In the genomic region with DNA sequence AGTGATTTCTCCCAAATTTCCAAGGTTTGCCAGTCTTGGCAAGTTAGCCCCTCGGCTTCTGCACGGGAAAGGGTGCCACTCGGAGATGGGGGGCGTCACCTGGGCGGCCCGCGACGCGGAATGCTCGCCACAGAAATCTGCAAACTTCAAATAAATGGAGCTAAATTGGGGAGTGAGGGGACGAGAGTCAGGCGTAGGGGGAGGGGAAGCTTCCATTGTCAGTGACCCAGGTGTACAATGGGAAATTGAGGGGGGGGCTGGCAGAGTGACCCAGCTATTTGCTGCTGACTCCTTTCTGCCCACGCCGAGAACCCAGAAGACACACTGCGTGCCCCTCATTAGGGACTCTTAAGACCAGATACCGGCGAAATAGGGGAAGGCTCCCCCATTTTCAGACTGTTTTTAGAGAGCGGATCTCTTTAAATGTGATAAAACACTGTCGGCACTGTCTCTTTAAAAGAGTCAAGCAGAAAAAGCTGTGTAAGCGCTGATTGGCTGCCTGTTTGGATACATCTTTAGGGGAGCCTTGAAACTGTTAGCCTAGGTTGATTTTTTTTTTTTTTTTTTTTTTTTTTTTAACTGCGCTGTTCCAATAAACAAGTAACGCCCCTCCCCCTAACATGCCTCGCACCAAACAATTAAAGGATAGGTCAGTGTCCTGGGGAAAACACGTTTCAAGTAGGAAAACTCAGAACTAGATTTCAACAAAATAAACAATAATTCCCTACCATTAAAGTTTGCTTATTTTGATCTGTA, we compare ENCODE assay signal across 1 cellular context.
TF ChIP-seq lines count a peak whose summit lies in the region.

No MANE protein-coding gene starts in this region.

TF ChIP-seq in HepG2, 621 proteins besides CTCF, POLR2A, EP300 and RAD21 (continued from another document and continues in another):
- TF ChIP-seq TRAFD1 (CRISPR knock-in tag; IDR thresholded peaks at IDR 0.05; ENCODE audit: borderline replicate concordance) (no peak), ZNF33B (CRISPR knock-in tag; IDR thresholded peaks at IDR 0.05) (no peak), HNF4G (IDR thresholded peaks at IDR 0.05; ENCODE audit: borderline replicate concordance, low read depth, low read length) (peak; percentile 25; the same call in 1 of the 2 replicates), HNF4G (CRISPR knock-in tag; IDR thresholded peaks at IDR 0.05; ENCODE audit: borderline replicate concordance, low read depth) (no peak), NCOR1 (IDR thresholded peaks at IDR 0.05; ENCODE audit: borderline replicate concordance, low read length) (peak; percentile 57; the same call in 1 of the 2 replicates), GATA4 (IDR thresholded peaks at IDR 0.05; ENCODE audit: borderline replicate concordance, low read depth) (no peak), SATB2 (CRISPR knock-in tag; IDR thresholded peaks at IDR 0.05) (no peak), RORA (CRISPR knock-in tag; IDR thresholded peaks at IDR 0.05) (0 out of 2 replicates have a peak, but pooled peaks have one; percentile 36), GABPA (IDR thresholded peaks at IDR 0.05; ENCODE audit: low read depth, low read length) (no peak), GABPA (CRISPR knock-in tag; IDR thresholded peaks at IDR 0.05; ENCODE audit: low read depth) (peak; percentile 64; the same call in 1 of the 2 replicates), JUND (CRISPR knock-in tag; IDR thresholded peaks at IDR 0.05) (no peak), EHMT2 (IDR thresholded peaks at IDR 0.05; ENCODE audit: borderline replicate concordance, low read depth, low read length) (no peak), ATF5 (CRISPR knock-in tag; IDR thresholded peaks at IDR 0.05; ENCODE audit: low read depth) (no peak), HMGXB3 (CRISPR knock-in tag; IDR thresholded peaks at IDR 0.05; ENCODE audit: borderline replicate concordance) (no peak; the same call in 1 of the 2 replicates), BORCS8-MEF2B (CRISPR knock-in tag; IDR thresholded peaks at IDR 0.05) (no peak), BCL6 (CRISPR knock-in tag; IDR thresholded peaks at IDR 0.05) (no peak), SMC3 (IDR thresholded peaks at IDR 0.05; ENCODE audit: low read length) (peak; percentile 23; the same call in 1 of the 2 replicates), ZNF766 (CRISPR knock-in tag; IDR thresholded peaks at IDR 0.05; ENCODE audit: borderline replicate concordance) (no peak), ELF3 (CRISPR knock-in tag; IDR thresholded peaks at IDR 0.05) (peak; percentile 51; the same call in 1 of the 2 replicates), ISL2 (CRISPR knock-in tag; IDR thresholded peaks at IDR 0.05) (0 out of 2 replicates have a peak, but pooled peaks have one; percentile 15), IRF2 (CRISPR knock-in tag; IDR thresholded peaks at IDR 0.05) (peak; percentile 42; the same call in 1 of the 2 replicates), GMEB1 (CRISPR knock-in tag; IDR thresholded peaks at IDR 0.05; ENCODE audit: borderline replicate concordance) (0 out of 2 replicates have a peak, but pooled peaks have one; percentile 14), ZNF121 (CRISPR knock-in tag; IDR thresholded peaks at IDR 0.05) (no peak), RBAK (CRISPR knock-in tag; IDR thresholded peaks at IDR 0.05) (no peak), ZNF737 (CRISPR knock-in tag; IDR thresholded peaks at IDR 0.05; ENCODE audit: borderline replicate concordance) (no peak), HDAC1 (CRISPR knock-in tag; IDR thresholded peaks at IDR 0.05) (0 out of 2 replicates have a peak, but pooled peaks have one; percentile 12)
- TF ChIP-seq, protein P1, sequence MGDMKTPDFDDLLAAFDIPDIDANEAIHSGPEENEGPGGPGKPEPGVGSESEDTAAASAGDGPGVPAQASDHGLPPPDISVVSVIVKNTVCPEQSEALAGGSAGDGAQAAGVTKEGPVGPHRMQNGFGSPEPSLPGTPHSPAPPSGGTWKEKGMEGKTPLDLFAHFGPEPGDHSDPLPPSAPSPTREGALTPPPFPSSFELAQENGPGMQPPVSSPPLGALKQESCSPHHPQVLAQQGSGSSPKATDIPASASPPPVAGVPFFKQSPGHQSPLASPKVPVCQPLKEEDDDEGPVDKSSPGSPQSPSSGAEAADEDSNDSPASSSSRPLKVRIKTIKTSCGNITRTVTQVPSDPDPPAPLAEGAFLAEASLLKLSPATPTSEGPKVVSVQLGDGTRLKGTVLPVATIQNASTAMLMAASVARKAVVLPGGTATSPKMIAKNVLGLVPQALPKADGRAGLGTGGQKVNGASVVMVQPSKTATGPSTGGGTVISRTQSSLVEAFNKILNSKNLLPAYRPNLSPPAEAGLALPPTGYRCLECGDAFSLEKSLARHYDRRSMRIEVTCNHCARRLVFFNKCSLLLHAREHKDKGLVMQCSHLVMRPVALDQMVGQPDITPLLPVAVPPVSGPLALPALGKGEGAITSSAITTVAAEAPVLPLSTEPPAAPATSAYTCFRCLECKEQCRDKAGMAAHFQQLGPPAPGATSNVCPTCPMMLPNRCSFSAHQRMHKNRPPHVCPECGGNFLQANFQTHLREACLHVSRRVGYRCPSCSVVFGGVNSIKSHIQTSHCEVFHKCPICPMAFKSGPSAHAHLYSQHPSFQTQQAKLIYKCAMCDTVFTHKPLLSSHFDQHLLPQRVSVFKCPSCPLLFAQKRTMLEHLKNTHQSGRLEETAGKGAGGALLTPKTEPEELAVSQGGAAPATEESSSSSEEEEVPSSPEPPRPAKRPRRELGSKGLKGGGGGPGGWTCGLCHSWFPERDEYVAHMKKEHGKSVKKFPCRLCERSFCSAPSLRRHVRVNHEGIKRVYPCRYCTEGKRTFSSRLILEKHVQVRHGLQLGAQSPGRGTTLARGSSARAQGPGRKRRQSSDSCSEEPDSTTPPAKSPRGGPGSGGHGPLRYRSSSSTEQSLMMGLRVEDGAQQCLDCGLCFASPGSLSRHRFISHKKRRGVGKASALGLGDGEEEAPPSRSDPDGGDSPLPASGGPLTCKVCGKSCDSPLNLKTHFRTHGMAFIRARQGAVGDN (CRISPR knock-in tag; IDR thresholded peaks at IDR 0.05), result no peak
- TF ChIP-seq, protein P2, sequence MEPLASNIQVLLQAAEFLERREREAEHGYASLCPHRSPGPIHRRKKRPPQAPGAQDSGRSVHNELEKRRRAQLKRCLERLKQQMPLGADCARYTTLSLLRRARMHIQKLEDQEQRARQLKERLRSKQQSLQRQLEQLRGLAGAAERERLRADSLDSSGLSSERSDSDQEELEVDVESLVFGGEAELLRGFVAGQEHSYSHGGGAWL (CRISPR knock-in tag; IDR thresholded peaks at IDR 0.05), result no peak
- TF ChIP-seq, protein P3, sequence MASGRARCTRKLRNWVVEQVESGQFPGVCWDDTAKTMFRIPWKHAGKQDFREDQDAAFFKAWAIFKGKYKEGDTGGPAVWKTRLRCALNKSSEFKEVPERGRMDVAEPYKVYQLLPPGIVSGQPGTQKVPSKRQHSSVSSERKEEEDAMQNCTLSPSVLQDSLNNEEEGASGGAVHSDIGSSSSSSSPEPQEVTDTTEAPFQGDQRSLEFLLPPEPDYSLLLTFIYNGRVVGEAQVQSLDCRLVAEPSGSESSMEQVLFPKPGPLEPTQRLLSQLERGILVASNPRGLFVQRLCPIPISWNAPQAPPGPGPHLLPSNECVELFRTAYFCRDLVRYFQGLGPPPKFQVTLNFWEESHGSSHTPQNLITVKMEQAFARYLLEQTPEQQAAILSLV (CRISPR knock-in tag; IDR thresholded peaks at IDR 0.05; ENCODE audit: borderline replicate concordance), result no peak
- TF ChIP-seq, protein P4, sequence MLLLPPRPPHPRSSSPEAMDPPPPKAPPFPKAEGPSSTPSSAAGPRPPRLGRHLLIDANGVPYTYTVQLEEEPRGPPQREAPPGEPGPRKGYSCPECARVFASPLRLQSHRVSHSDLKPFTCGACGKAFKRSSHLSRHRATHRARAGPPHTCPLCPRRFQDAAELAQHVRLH (CRISPR knock-in tag; IDR thresholded peaks at IDR 0.05; ENCODE audit: borderline replicate concordance, low read depth), result no peak
